In the genomic region with DNA sequence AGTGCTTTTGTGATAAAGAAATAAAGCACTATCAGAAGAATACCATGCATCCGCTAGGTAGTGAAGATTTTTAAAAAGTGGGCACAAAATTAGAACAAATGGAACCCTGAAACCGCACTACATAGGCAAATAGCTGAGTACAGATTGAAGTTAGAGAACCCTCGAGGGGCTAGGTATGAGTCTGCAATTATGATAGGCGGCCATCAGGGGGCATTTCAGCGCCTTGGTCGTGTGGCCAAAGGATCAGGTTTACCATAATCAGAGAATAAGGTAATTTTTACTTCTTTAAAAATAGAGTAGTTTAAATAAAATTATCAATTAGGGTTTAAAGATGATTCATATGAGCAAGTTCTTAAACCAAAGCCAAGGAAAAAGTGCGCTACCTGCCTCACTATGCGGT, we compare ENCODE assay signal across 9 cellular contexts.
DNase-seq lines count a peak whose midpoint lies in the region; ATAC-seq and TF ChIP-seq lines count a peak whose summit lies in the region.
"Had no signal": no experiment of that assay in that cellular context is flagged by ENCODE, and none has a peak within 500 bp of the region (broad histone marks: within the 10 kb centered on the region; RNA-seq: fewer than 3 reads in every experiment).

No MANE protein-coding gene starts in this region.

- H2AK5ac ChIP-seq in H9 (ENCODE audit: insufficient read length, low read length) = no peak overlapping the region

- H3K56ac ChIP-seq in H9 (ENCODE audit: insufficient read length, low read depth, low read length) = no peak overlapping the region

- H3K9me3 ChIP-seq in CD4-positive, CD25-positive, alpha-beta regulatory T cell (ENCODE audit: control insufficient read depth in 2 of 2, low read length in 2 of 2) = no peaks in the 10 kb centered on the region
- H3K9me3 ChIP-seq in H9 (ENCODE audit: control insufficient read depth, low read depth, low read length) (no peaks in the 10 kb centered on the region), liver (ENCODE audit: control insufficient read depth in 4 of 4, low read length in 3 of 4) (no peaks in the 10 kb centered on the region)

- H2BK12ac ChIP-seq in H9 (ENCODE audit: insufficient read length, low read depth, low read length) = no peak overlapping the region

- H3K23ac ChIP-seq in H9 (ENCODE audit: insufficient read length, low read depth, low read length) = no peak overlapping the region

- ATAC-seq in CD4-positive, CD25-positive, alpha-beta regulatory T cell (ENCODE audit: low read depth in 2 of 2) = no peak

- H3K27me3 Mint-ChIP-seq in CD4-positive, CD25-positive, alpha-beta regulatory T cell = no peaks in the 10 kb centered on the region
- H3K27me3 Mint-ChIP-seq in H9 (ENCODE audit: low read depth) = no peaks in the 10 kb centered on the region

- TF ChIP-seq RAD21 in liver (IDR thresholded peaks at IDR 0.05) = peak; percentile 82 to 87

- H3K4me3 ChIP-seq in CD4-positive, CD25-positive, alpha-beta regulatory T cell (ENCODE audit: low read depth, low read length) = no peak overlapping the region
- no peak overlapping the region for H3K4me3 ChIP-seq in liver (ENCODE audit: low read depth in 1 of 3, low read length in 3 of 3)

- no peaks in the 10 kb centered on the region for H3K36me3 ChIP-seq in CD4-positive, CD25-positive, alpha-beta regulatory T cell (ENCODE audit: control insufficient read depth, insufficient read depth, low read length)
- H3K36me3 ChIP-seq in liver (ENCODE audit: control insufficient read depth in 4 of 4, insufficient read depth in 3 of 4, low read depth in 1 of 4, low read length in 3 of 4) = no peaks in the 10 kb centered on the region

- H3K79me2 ChIP-seq in H9 (ENCODE audit: insufficient read depth, low read length) = no peaks in the 10 kb centered on the region

- WGBS in H9 (ENCODE audit: extremely low coverage, insufficient read length, low lambda C conversion rate) = no CpG with 5 or more reads among the region's 8 CpGs
- 69% methylated on average over 8 of the region's 8 CpGs for WGBS in liver

- no peak overlapping the region for H2BK15ac ChIP-seq in H9 (ENCODE audit: low read depth, low read length)

- no peak overlapping the region for H2AFZ ChIP-seq in H9 (ENCODE audit: low read length)

- no peak overlapping the region for H2BK120ac ChIP-seq in H9 (ENCODE audit: low read depth, low read length, poor library complexity, severe bottlenecking)

- no peak overlapping the region for H3T11ph ChIP-seq in H9 (ENCODE audit: low read length)

- in situ Hi-C loops in G401 (cut with HindIII; ENCODE audit: low sequenced_read_pairs) = no loop called here

- no peaks in the 10 kb centered on the region for H3K23me2 ChIP-seq in H9 (ENCODE audit: insufficient read length, low read depth, low read length, poor library complexity, severe bottlenecking)

- H3K4me3 Mint-ChIP-seq in CD4-positive, CD25-positive, alpha-beta regulatory T cell = no peak overlapping the region
- H3K4me3 Mint-ChIP-seq in H9 = no peak overlapping the region
- H3K4me3 Mint-ChIP-seq: activated naive CD8-positive, alpha-beta T cell had no signal

- peaks cover 0 to 3% (median 0%) of the 10 kb centered on the region in 7 donors for H3K9me3 Mint-ChIP-seq in CD4-positive, CD25-positive, alpha-beta regulatory T cell
- no peaks in the 10 kb centered on the region for H3K9me3 Mint-ChIP-seq in H9

- H3K4me1 ChIP-seq in CD4-positive, CD25-positive, alpha-beta regulatory T cell (ENCODE audit: control insufficient read depth, insufficient read depth, low read length, poor library complexity, severe bottlenecking) = no peaks in the 10 kb centered on the region
- H3K4me1 ChIP-seq in H9 (ENCODE audit: insufficient read depth, low read length) (peaks cover 4% of the 10 kb centered on the region; the same call in 1 of the 2 replicates), liver (ENCODE audit: control insufficient read depth in 4 of 4, insufficient read depth in 4 of 4, low read length in 3 of 4) (peaks cover 0 to 2% (median 0%) of the 10 kb centered on the region in 4 donors)

- no peak overlapping the region for H4K8ac ChIP-seq in H9 (replicated peaks; ENCODE audit: insufficient read length, low read depth, low read length)

- H3K36me3 Mint-ChIP-seq in CD4-positive, CD25-positive, alpha-beta regulatory T cell = no peaks in the 10 kb centered on the region
- H3K36me3 Mint-ChIP-seq in H9 (ENCODE audit: insufficient read depth in 1 of 3, low read depth in 3 of 3) = no peaks in the 10 kb centered on the region; a peak in 1 of 7 replicates
- H3K36me3 Mint-ChIP-seq: activated naive CD8-positive, alpha-beta T cell had no signal

- H3K14ac ChIP-seq in H9 (ENCODE audit: insufficient read depth, low read length) = no peak overlapping the region

- no peak overlapping the region for H3K9ac ChIP-seq in H9 (ENCODE audit: extremely low read depth, insufficient read length, low read length)
- no peak overlapping the region for H3K9ac ChIP-seq in liver (ENCODE audit: low read depth in 1 of 2, low read length in 2 of 2)

- no peak overlapping the region for H3K27ac ChIP-seq in CD4-positive, CD25-positive, alpha-beta regulatory T cell (ENCODE audit: insufficient read depth, low read length, poor library complexity, severe bottlenecking)
- no peak overlapping the region for H3K27ac ChIP-seq in H9 (ENCODE audit: insufficient read length, low read depth, low read length)
- no peak overlapping the region for H3K27ac ChIP-seq in liver (ENCODE audit: low read depth in 1 of 2, low read length in 2 of 2)

- no peaks in the 10 kb centered on the region for H4K20me1 ChIP-seq in H9 (ENCODE audit: control insufficient read depth, insufficient read depth, insufficient read length)

- H4K91ac ChIP-seq in H9 (ENCODE audit: insufficient read length, low read depth, low read length) = no peak overlapping the region

- no peaks in the 10 kb centered on the region for H3K4me1 Mint-ChIP-seq in CD4-positive, CD25-positive, alpha-beta regulatory T cell
- H3K4me1 Mint-ChIP-seq in H9 = peaks cover 13 to 16% of the 10 kb centered on the region in 2 experiments

- H4K5ac ChIP-seq in H9 (ENCODE audit: insufficient read length, low read depth, low read length) = no peak overlapping the region

- TF ChIP-seq CTCF in H9 (conservative IDR thresholded peaks at IDR 0.05) = peak; percentile 75
- peak; percentile 41 for TF ChIP-seq CTCF in liver (IDR thresholded peaks at IDR 0.05; ENCODE audit: low read depth, low read length, missing input control)

- H2BK5ac ChIP-seq in H9 (ENCODE audit: insufficient read length, low read length) = no peak overlapping the region

- H3K27me3 ChIP-seq in CD4-positive, CD25-positive, alpha-beta regulatory T cell (ENCODE audit: control insufficient read depth, insufficient read depth, low read length) = no peaks in the 10 kb centered on the region
- H3K27me3 ChIP-seq in H9 (ENCODE audit: insufficient read depth, low read length) (peaks cover 2% of the 10 kb centered on the region; the same call in 1 of the 2 replicates), liver (ENCODE audit: control insufficient read depth in 4 of 4, insufficient read depth in 4 of 4, low read length in 3 of 4) (no peaks in the 10 kb centered on the region)

- no peaks in the 10 kb centered on the region for H3K79me1 ChIP-seq in H9 (ENCODE audit: insufficient read depth, low read depth, low read length, poor library complexity, severe bottlenecking)

- no peak overlapping the region for H3K4ac ChIP-seq in H9 (ENCODE audit: low read depth, low read length)

- H3K27ac Mint-ChIP-seq in CD4-positive, CD25-positive, alpha-beta regulatory T cell = no peak overlapping the region
- H3K27ac Mint-ChIP-seq in H9 = no peak overlapping the region
- H3K27ac Mint-ChIP-seq: activated naive CD8-positive, alpha-beta T cell had no signal

- DNase-seq in CD4-positive, CD25-positive, alpha-beta regulatory T cell = peak in 2 of 3 donors; percentile 1 to 26
- DNase-seq in H9 (no peak), SK-N-DZ (ENCODE audit: low spot score) (no peak), NCI-H2227 treated with DMSO at 0.1 percent for 48 hours (lab: John Stamatoyannopoulos, UW) (no peak), G401 (ENCODE audit: low spot score) (no peak), Ammon's horn (ENCODE audit: low spot score) (no peak)
- peak; percentile 12 to 20 for DNase-seq in activated CD4-positive, alpha-beta T cell treated with anti-CD3 and anti-CD28 coated beads, Interleukin-2, amount 50 U/mL, for 48 hours

- H2BK20ac ChIP-seq in H9 (ENCODE audit: low read depth, low read length, poor library complexity, severe bottlenecking) = no peak overlapping the region

- H3K18ac ChIP-seq in H9 (ENCODE audit: insufficient read length, low read depth, low read length) = no peak overlapping the region

- H3K4me2 ChIP-seq in H9 (ENCODE audit: insufficient read depth, insufficient read length, low read length) = no peak overlapping the region

TF ChIP-seq in liver, 16 proteins besides CTCF, POLR2A, EP300 and RAD21:
- TF ChIP-seq HNF4G (IDR thresholded peaks at IDR 0.05) = no peak
- no peak for TF ChIP-seq SP1 (IDR thresholded peaks at IDR 0.05)

Comparison
In these comparisons a context has a peak if more than half of its experiments do, and no peak if none do; other contexts are left out.
1. DNase-seq: peak in CD4-positive, CD25-positive, alpha-beta regulatory T cell (2 of 3) and activated CD4-positive, alpha-beta T cell treated with anti-CD3 and anti-CD28 coated beads, Interleukin-2, amount 50 U/mL, for 48 hours (2 of 2); none in H9 (single experiment), SK-N-DZ (single experiment), NCI-H2227 treated with DMSO at 0.1 percent for 48 hours (single experiment), G401 (single experiment) and Ammon's horn (single experiment).